ENCODE assay signal across 8 cellular contexts in genomic region chr17:81959362-81960129, GRCh38. TPM values are rescaled to one million over a fixed set of nuclear protein-coding genes. Genes with fewer than 3 reads are reported as not detected.
DNase-seq lines count a peak whose midpoint lies in the region; ATAC-seq and TF ChIP-seq lines count a peak whose summit lies in the region.

No MANE protein-coding gene starts in this region.

- H3K4me1 Mint-ChIP-seq in endodermal cell, result peaks cover 19% of the 10 kb centered on the region

- no peaks in the 10 kb centered on the region for H3K9me3 ChIP-seq in endodermal cell (ENCODE audit: control insufficient read depth, low read length)

- no peak overlapping the region for H3K27ac Mint-ChIP-seq in endodermal cell

- peak overlapping the region; percentile 24; the same call in 1 of the 2 replicates for H3K4me3 ChIP-seq in AG04449 (ENCODE audit: low read depth, low read length)
- no peak overlapping the region for H3K4me3 ChIP-seq in endodermal cell (ENCODE audit: low read length)

- DNase-seq in AG04449 (ENCODE audit: low read depth, low spot score) (no peak), NCI-H2227 (lab: John Stamatoyannopoulos, UW; ENCODE audit: unreplicated experiment) (peak; percentile 70), endodermal cell (peak; percentile 90), myocyte (ENCODE audit: low read depth) (peak; percentile 60)
- DNase-seq in activated CD8-positive, alpha-beta memory T cell treated with anti-CD3 and anti-CD28 coated beads for 1 hour (ENCODE audit: extremely low read depth in 1 of 2, low read depth in 1 of 2), result peak; percentile 55 to 82
- peak; percentile 34 to 77 for DNase-seq in stimulated activated CD8-positive, alpha-beta memory T cell treated with anti-CD3 and anti-CD28 coated beads, Interleukin-7, amount 100 ng/mL, for 4 hours (ENCODE audit: low read depth in 2 of 2)

- no peaks in the 10 kb centered on the region for H3K9me3 Mint-ChIP-seq in endodermal cell

- H3K36me3 Mint-ChIP-seq in endodermal cell (ENCODE audit: low read depth), result no peaks in the 10 kb centered on the region

- H3K4me3 Mint-ChIP-seq in endodermal cell, result peak overlapping the region; percentile 45

- CTCF ChIA-PET in AG04449 (lab: Yijun Ruan, JAX), result interaction anchor here (0.7 to 7.0 kb wide), 44 partner anchors 9 to 223 kb away, joined by 3 to 290 read pairs (median 6); partner anchors contain the start of genes ARHGDIA, ASPSCR1, CENPX and DCXR

- no peak overlapping the region for H3K27ac ChIP-seq in endodermal cell (ENCODE audit: low read depth, low read length)

- H3K36me3 ChIP-seq in endodermal cell (ENCODE audit: control insufficient read depth, insufficient read depth, low read length), result no peaks in the 10 kb centered on the region

- H3K27me3 Mint-ChIP-seq in endodermal cell (ENCODE audit: insufficient read depth), result peaks cover 52% of the 10 kb centered on the region

- no peak overlapping the region for H3K9ac ChIP-seq in endodermal cell (ENCODE audit: extremely low read depth, low read length, poor library complexity, severe bottlenecking)

- H3K4me1 ChIP-seq in endodermal cell (ENCODE audit: control insufficient read depth, insufficient read depth, low read length), result no peaks in the 10 kb centered on the region

- peaks cover 55% of the 10 kb centered on the region for H3K27me3 ChIP-seq in endodermal cell (ENCODE audit: control insufficient read depth, insufficient read depth, low read length, poor library complexity, severe bottlenecking)

- peak; percentile 48 for ATAC-seq in GM18907 (IDR thresholded peaks at IDR 0.05; ENCODE audit: unreplicated experiment)
- no peak for ATAC-seq in HG02938 (IDR thresholded peaks at IDR 0.05; ENCODE audit: unreplicated experiment)

- TF ChIP-seq CTCF in AG04449 (IDR thresholded peaks at IDR 0.05; ENCODE audit: insufficient read depth, low read length, missing control alignments) (peak; percentile 80), endodermal cell (conservative IDR thresholded peaks at IDR 0.05) (peak; percentile 62)

- POLR2A ChIA-PET in AG04449 (lab: Yijun Ruan, JAX), result interaction anchor here (0.8 to 1.6 kb wide), 3 partner anchors 60 to 76 kb away, joined by 3 to 10 read pairs (median 5); no protein-coding TSS in a partner anchor

- 7 to 10% methylated on average over 13 to 112 of the region's 112 CpGs for WGBS in endodermal cell (ENCODE audit: insufficient coverage in 1 of 2, insufficient read length in 1 of 2), 2 experiments

RNA-seq across cellular contexts. Expression of gene NOTUM, which starts 1.4 kb away (rescaled TPM):
- total RNA-seq in endodermal cell (10 to 100 TPM; 12.5 to 26.3 TPM), myocyte (0.53 and 1.2 TPM in 2 replicates)
- polyA plus RNA-seq in endodermal cell (2013, experiment 1 of 2), result 6.2 TPM
- polyA plus RNA-seq in endodermal cell (2013, experiment 2 of 2), result 5.0 TPM
- polyA plus RNA-seq in myocyte (2012), result 0.25 TPM

RNA-seq across cellular contexts. Expression of gene MYADML2, which starts 12.5 kb away (rescaled TPM):
- total RNA-seq in endodermal cell, result not detected
- not detected for polyA plus RNA-seq in endodermal cell (2013, experiment 1 of 2)
- not detected for polyA plus RNA-seq in endodermal cell (2013, experiment 2 of 2)
- total RNA-seq in myocyte, result 0.16 and 1.3 TPM in 2 replicates
- polyA plus RNA-seq in myocyte (2012), result 0.35 TPM

RNA-seq across cellular contexts. Expression of gene ASPSCR1, which starts 17.9 kb away (rescaled TPM):
- 10 to 100 TPM; 50.8 to 65.4 TPM for total RNA-seq in endodermal cell
- 41.5 TPM for polyA plus RNA-seq in endodermal cell (2013, experiment 1 of 2)
- polyA plus RNA-seq in endodermal cell (2013, experiment 2 of 2), result 30.3 TPM
- 21.8 and 29.7 TPM in 2 replicates for total RNA-seq in myocyte
- 25.3 TPM for polyA plus RNA-seq in myocyte (2012)

RNA-seq across cellular contexts. Expression of gene PYCR1, which starts 22.4 kb away (rescaled TPM):
- total RNA-seq in endodermal cell, result 100 to 1,000 TPM; 104 to 107 TPM
- polyA plus RNA-seq in endodermal cell (2013, experiment 1 of 2), result 100 TPM
- polyA plus RNA-seq in endodermal cell (2013, experiment 2 of 2), result 91.8 TPM
- total RNA-seq in myocyte, result 120 and 223 TPM in 2 replicates
- polyA plus RNA-seq in myocyte (2012), result 164 TPM

RNA-seq across cellular contexts. Expression of gene MAFG, which starts 32.0 kb away (rescaled TPM):
- total RNA-seq in endodermal cell, result 10 to 100 TPM; 39.9 to 54.1 TPM
- polyA plus RNA-seq in endodermal cell (2013, experiment 1 of 2), result 16.8 TPM
- polyA plus RNA-seq in endodermal cell (2013, experiment 2 of 2), result 15.6 TPM
- total RNA-seq in myocyte, result 48.9 and 61.0 TPM in 2 replicates
- polyA plus RNA-seq in myocyte (2012), result 55.5 TPM
